Comparison of ENCODE assay signal across 8 cellular contexts in the genomic region with DNA sequence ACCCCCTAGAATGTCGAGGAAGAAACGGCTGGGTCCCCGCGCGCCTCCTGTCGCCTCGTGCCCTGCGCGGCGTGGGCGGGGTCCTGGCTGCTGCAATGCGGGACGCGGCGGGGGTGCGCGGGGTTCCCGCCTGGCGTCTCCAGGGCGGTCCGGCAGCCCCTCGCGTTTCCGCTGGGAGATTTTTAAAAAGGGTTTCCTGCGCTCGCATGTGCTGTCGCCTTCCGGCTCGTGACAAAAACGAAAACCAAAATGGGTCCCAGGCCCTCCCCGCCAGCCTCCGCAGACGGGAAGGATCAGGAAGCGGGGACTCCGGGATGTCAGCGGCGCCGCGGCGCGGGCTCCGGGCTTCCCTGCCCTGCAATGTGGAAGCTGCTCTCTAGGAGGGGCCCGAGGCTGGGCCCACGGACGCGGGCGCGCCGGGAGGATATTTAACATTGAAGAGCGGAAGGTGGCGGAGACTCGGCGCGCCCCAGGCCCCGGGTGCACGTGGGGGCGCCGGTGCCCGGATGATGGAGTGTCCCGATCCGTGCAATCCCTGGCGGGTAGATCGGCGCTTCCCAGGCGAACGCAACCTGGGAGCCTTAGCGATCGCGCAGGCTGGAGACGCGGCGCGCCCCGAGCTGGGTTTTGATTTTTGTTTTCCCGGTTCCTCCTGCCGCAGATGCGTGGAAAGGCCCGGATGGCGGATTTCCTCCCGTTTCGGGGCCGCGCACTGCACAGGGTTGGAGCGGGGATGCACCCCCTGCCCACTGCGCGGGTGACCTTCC. TPM values are rescaled to one million over a fixed set of nuclear protein-coding genes. Genes with fewer than 3 reads are reported as not detected.
DNase-seq lines count a peak whose midpoint lies in the region; ATAC-seq and TF ChIP-seq lines count a peak whose summit lies in the region.

No MANE protein-coding gene starts in this region.

- H3K9me3 Mint-ChIP-seq in neural crest cell = no peaks in the 10 kb centered on the region

- H3K27ac ChIP-seq in ACC112 (ENCODE audit: low read depth, low read length) (peak overlapping the region; percentile 60), PC-3 (ENCODE audit: low read length) (peak overlapping the region; percentile 30; the same call in 1 of the 2 replicates), testis (peak overlapping the region; percentile 9 to 68)

- POLR2A ChIA-PET in PC-3 (lab: Charles Lee; ENCODE audit: unreplicated experiment) = no interaction called here

- H4K20me1 ChIP-seq in PC-3 (ENCODE audit: low read length) = 0 out of 2 replicates have a peak, but pooled peaks cover 11% of the 10 kb centered on the region

- intact Hi-C loops in PC-3 (cut with micrococcal nuclease) = no loop called here
- intact Hi-C loops in testis (cut with DNase I; ENCODE audit: low total_unique reads) = no loop called here

- H3K36me3 ChIP-seq in ACC112 (ENCODE audit: insufficient read depth, low read length) = peaks cover 23% of the 10 kb centered on the region; the same call in 1 of the 2 replicates
- no peaks in the 10 kb centered on the region for H3K36me3 ChIP-seq in PC-3 (ENCODE audit: low read depth, low read length)
- no peaks in the 10 kb centered on the region for H3K36me3 ChIP-seq in testis (ENCODE audit: low read depth, missing control alignments)

- H3K36me3 Mint-ChIP-seq in neural crest cell (ENCODE audit: low read depth) = no peaks in the 10 kb centered on the region

- WGBS in testis, 2 donors = 0% methylated on average over 64 of the region's 86 CpGs; no CpG with 5 or more reads in 1 of the 2 donors

- H3K9ac ChIP-seq in PC-3 (ENCODE audit: low read length) = peak overlapping the region; percentile 82

- peak overlapping the region; percentile 91 for H3K4me3 Mint-ChIP-seq in neural crest cell

- H3K9me3 ChIP-seq in PC-3 (ENCODE audit: low read length) (no peaks in the 10 kb centered on the region), testis (no peaks in the 10 kb centered on the region)

- ATAC-seq in GM18861 (IDR thresholded peaks at IDR 0.05; ENCODE audit: unreplicated experiment) (peak; percentile 37), HG03095 (IDR thresholded peaks at IDR 0.05; ENCODE audit: unreplicated experiment) (peak; percentile 37), PC-3 (peak; percentile 38)

- DNase-seq in PC-3 (peak; percentile 29), fibroblast of peridontal ligament (ENCODE audit: extremely low read depth) (peak; percentile 62), neural crest cell (ENCODE audit: low read depth, low spot score) (peak; percentile 39), testis (peak; percentile 54)
- DNase-seq in activated T-helper 9 cell treated with anti-CD3 and anti-CD28 coated beads, Interleukin-2, amount 50 U/mL, for 16 hours (ENCODE audit: low read depth) = peak; percentile 57

- H3K27me3 ChIP-seq in ACC112 (ENCODE audit: insufficient read depth, low read length) = peaks cover 8% of the 10 kb centered on the region; the same call in 1 of the 2 replicates
- H3K27me3 ChIP-seq in PC-3 (ENCODE audit: low read length) = no peaks in the 10 kb centered on the region
- H3K27me3 ChIP-seq in testis = no peaks in the 10 kb centered on the region

- no peak overlapping the region for H3K27ac Mint-ChIP-seq in neural crest cell (ENCODE audit: unreplicated experiment)

- H3K79me2 ChIP-seq in ACC112 (ENCODE audit: control insufficient read depth, insufficient read depth, low read length, unreplicated experiment) = peaks cover 59% of the 10 kb centered on the region
- H3K79me2 ChIP-seq in PC-3 (ENCODE audit: low read length) = peaks cover 57% of the 10 kb centered on the region

- CTCF ChIA-PET in PC-3 (lab: Charles Lee) = interaction anchor here (0.7 kb wide), 1 partner anchor 119 kb away, joined by 3 read pairs; no protein-coding TSS in a partner anchor

- H3K4me2 ChIP-seq in PC-3 (ENCODE audit: low read length) = peak overlapping the region; percentile 82

- peaks cover 69% of the 10 kb centered on the region for H3K27me3 Mint-ChIP-seq in neural crest cell (ENCODE audit: low read depth)

- peaks cover 35% of the 10 kb centered on the region for H3K4me1 ChIP-seq in ACC112 (ENCODE audit: control insufficient read depth, insufficient read depth, low read length, unreplicated experiment)
- peaks cover 18% of the 10 kb centered on the region for H3K4me1 ChIP-seq in PC-3 (ENCODE audit: insufficient read depth, low read length)
- no peaks in the 10 kb centered on the region for H3K4me1 ChIP-seq in testis

- no peaks in the 10 kb centered on the region for H3F3A ChIP-seq in PC-3 (ENCODE audit: low read length, unreplicated experiment)

- no TSS peak for BruUV-seq in PC-3 (replicated peaks; lab: Mats Ljungman, UMichigan)

- H3K4me3 ChIP-seq in ACC112 (ENCODE audit: low read depth, low read length) = peak overlapping the region; percentile 90
- peak overlapping the region; percentile 80 for H3K4me3 ChIP-seq in PC-3 (ENCODE audit: low read length)
- H3K4me3 ChIP-seq in testis = peak overlapping the region; percentile 65 to 68

- no peak for TF ChIP-seq POLR2A in testis (IDR thresholded peaks at IDR 0.05)

- peaks cover 10% of the 10 kb centered on the region for H3K4me1 Mint-ChIP-seq in neural crest cell

- H3K9me2 ChIP-seq in PC-3 (replicated peaks; ENCODE audit: low read length) = no peaks in the 10 kb centered on the region

- TF ChIP-seq CTCF in PC-3 (conservative IDR thresholded peaks at IDR 0.05; ENCODE audit: low read depth, low read length) (no peak), neural crest cell (conservative IDR thresholded peaks at IDR 0.05) (peak; percentile 31), testis (IDR thresholded peaks at IDR 0.05) (peak in 1 of 3 experiments; percentile 23)

- no peak overlapping the region for H2AFZ ChIP-seq in ACC112 (ENCODE audit: low read length, unreplicated experiment)
- H2AFZ ChIP-seq in PC-3 (ENCODE audit: low read length) = peak overlapping the region; percentile 71

RNA-seq across cellular contexts. Expression of a gene that starts 1.0 kb away (rescaled TPM):
- total RNA-seq in PC-3 (2014; rRNA removed) = 140 and 172 TPM in 2 replicates
- total RNA-seq in neural crest cell = 18.9 and 24.0 TPM in 2 replicates
- total RNA-seq in testis = 100 to 1,000 TPM; 134 to 186 TPM
- 447 TPM for polyA plus RNA-seq in testis (ENCODE audit: insufficient read depth, low read depth, low replicate concordance)

Comparison
In these comparisons a context has a peak if more than half of its experiments do, and no peak if none do; other contexts are left out.
1. Peak in every context shown above with its lines: DNase-seq, ATAC-seq, H3K4me3 ChIP-seq and H3K27ac ChIP-seq.